11 cellular contexts compared by ENCODE assay signal in genomic region chr13:33761744-33762143, GRCh38. TPM values are rescaled to one million over a fixed set of nuclear protein-coding genes. Genes with fewer than 3 reads are reported as not detected.
DNase-seq lines count a peak whose midpoint lies in the region; ATAC-seq and TF ChIP-seq lines count a peak whose summit lies in the region.
"Had no signal": no experiment of that assay in that cellular context is flagged by ENCODE, and none has a peak within 500 bp of the region (broad histone marks: within the 10 kb centered on the region; RNA-seq: fewer than 3 reads in every experiment).

No MANE protein-coding gene starts in this region.

- 0 out of 2 replicates have a peak, but pooled peaks have one; percentile 4 for TF ChIP-seq RAD21 in SK-N-SH (IDR thresholded peaks at IDR 0.05; ENCODE audit: low read length)

- H3K79me2 ChIP-seq in SK-N-SH (ENCODE audit: insufficient read depth): no peaks in the 10 kb centered on the region

- DNase-seq in DMS53 (lab: John Stamatoyannopoulos, UW) (peak; percentile 79), SK-N-SH (peak; percentile 15), iris pigment epithelial cell (ENCODE audit: low read depth) (peak; percentile 23), MG63 (no peak), cerebellum (ENCODE audit: low spot score) (no peak), dedifferentiated amniotic fluid mesenchymal stem cell (ENCODE audit: extremely low spot score) (no peak)
- DNase-seq: MM.1S; stimulated activated CD4-positive, alpha-beta T cell treated with anti-CD3 and anti-CD28 coated beads, Interleukin-4, amount 100 ng/mL, for 24 hours had no signal

- 55% methylated on average over 6 of the region's 6 CpGs for WGBS in SK-N-SH (ENCODE audit: low lambda C conversion rate)

- no peaks in the 10 kb centered on the region for H3K9me2 ChIP-seq in SK-N-SH

- H3F3A ChIP-seq in SK-N-SH (replicated peaks; ENCODE audit: insufficient read depth): no peaks in the 10 kb centered on the region

- no peaks in the 10 kb centered on the region for H3K4me1 ChIP-seq in SK-N-SH (ENCODE audit: control insufficient read depth in 1 of 2, insufficient read depth in 2 of 2, low read depth in 1 of 2, low read length in 1 of 2)

- CTCF ChIA-PET in SK-N-SH (lab: Yijun Ruan, JAX): interaction anchor here (1.0 to 1.7 kb wide), 3 partner anchors 38 to 1406 kb away, joined by 3 to 4 read pairs (median 4); no protein-coding TSS in a partner anchor

- no peak for ATAC-seq in HG03039 (IDR thresholded peaks at IDR 0.05; ENCODE audit: unreplicated experiment)
- ATAC-seq: left lobe of liver had no signal

- H3K4me3 ChIP-seq in SK-N-SH (ENCODE audit: low read depth in 2 of 2, low read length in 1 of 2) (no peak overlapping the region), MG63 (no peak overlapping the region)

- no peak overlapping the region for H3K4me2 ChIP-seq in SK-N-SH

- H3K9ac ChIP-seq in SK-N-SH: no peak overlapping the region

- TF ChIP-seq EP300 in SK-N-SH (IDR thresholded peaks at IDR 0.05; ENCODE audit: borderline replicate concordance in 1 of 2, low read depth in 1 of 2, low read length in 1 of 2): no peak

- POLR2A ChIA-PET in SK-N-SH (lab: Yijun Ruan, JAX): no interaction called here

- H2AFZ ChIP-seq in SK-N-SH (ENCODE audit: low read depth): no peak overlapping the region

- no peaks in the 10 kb centered on the region for H4K20me1 ChIP-seq in SK-N-SH (ENCODE audit: insufficient read depth)

- H3K27me3 ChIP-seq in SK-N-SH (ENCODE audit: insufficient read depth): no peaks in the 10 kb centered on the region
- no peaks in the 10 kb centered on the region for H3K27me3 ChIP-seq in MG63

- peak; percentile 43; the same call in 1 of the 2 replicates for TF ChIP-seq CTCF in LNCAP (IDR thresholded peaks at IDR 0.05)
- TF ChIP-seq CTCF in SK-N-SH (IDR thresholded peaks at IDR 0.05): peak; percentile 22; the same call in 1 of the 2 replicates

- H3K9me3 ChIP-seq in SK-N-SH: no peaks in the 10 kb centered on the region
- H3K9me3 ChIP-seq in MG63: no peaks in the 10 kb centered on the region

- no peaks in the 10 kb centered on the region for H3K36me3 ChIP-seq in SK-N-SH (replicated peaks in 1 of 2; ENCODE audit: control insufficient read depth in 1 of 2, insufficient read depth in 2 of 2, low read length in 1 of 2)
- no peaks in the 10 kb centered on the region for H3K36me3 ChIP-seq in MG63

- no peak overlapping the region for H3K27ac ChIP-seq in SK-N-SH (ENCODE audit: low read depth in 2 of 2, low read length in 1 of 2)

TF ChIP-seq in SK-N-SH, 30 proteins besides CTCF, POLR2A, EP300 and RAD21:
- no peak for TF ChIP-seq FOXJ3 (CRISPR knock-in tag; IDR thresholded peaks at IDR 0.05)
- TF ChIP-seq SMC3 (IDR thresholded peaks at IDR 0.05; ENCODE audit: low read depth, low read length): 0 out of 2 replicates have a peak, but pooled peaks have one; percentile 6

RNA-seq across cellular contexts. Expression of gene RFC3, which starts 56.2 kb away (rescaled TPM):
- 15.0 and 15.8 TPM in 2 replicates for polyA plus RNA-seq in SK-N-SH (2012; rRNA removed)
- polyA plus RNA-seq in SK-N-SH (2012; cell fraction: cytosol; rRNA removed): 20.1 and 22.5 TPM in 2 replicates
- 12.3 and 17.9 TPM in 2 replicates for polyA plus RNA-seq in SK-N-SH (2012; cell fraction: nucleus; rRNA removed)
- total RNA-seq in MG63 (2014; rRNA removed; shearing (Covaris generic); ENCODE audit: low replicate concordance): 42.0 and 46.5 TPM in 2 replicates
- 28.8 TPM for total RNA-seq in cerebellum

Comparison
In these comparisons a context has a peak if more than half of its experiments do, and no peak if none do; other contexts are left out.
1. DNase-seq: peak in DMS53 (single experiment), SK-N-SH (single experiment) and iris pigment epithelial cell (single experiment); none in MG63 (single experiment), cerebellum (single experiment) and dedifferentiated amniotic fluid mesenchymal stem cell (single experiment).